Comparison of ENCODE assay signal across 30 cellular contexts in the genomic region with DNA sequence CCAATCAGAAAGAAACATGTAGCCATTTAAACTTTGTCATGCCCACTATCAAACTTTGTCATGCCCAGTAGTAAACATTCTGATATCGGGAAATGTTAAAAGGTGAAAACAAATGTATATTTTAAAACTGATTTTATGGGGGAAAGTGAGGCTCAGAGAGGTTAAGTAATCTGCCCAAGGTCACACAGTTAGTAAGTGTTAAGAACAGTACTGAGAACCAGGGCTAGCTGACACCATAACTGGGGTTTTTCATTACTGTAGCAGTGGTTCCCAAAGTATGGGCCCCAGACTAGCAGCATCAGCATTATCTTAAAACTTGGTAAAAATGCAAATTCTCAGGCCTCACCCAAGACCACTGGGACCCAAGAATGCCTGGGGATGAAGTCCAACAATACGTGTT. TPM values are rescaled to one million over a fixed set of nuclear protein-coding genes. Genes with fewer than 3 reads are reported as not detected.
"Had no signal": no experiment of that assay in that cellular context is flagged by ENCODE, and none has a peak within 500 bp of the region (broad histone marks: within the 10 kb centered on the region; RNA-seq: fewer than 3 reads in every experiment).

No MANE protein-coding gene starts in this region.

- H3K4me1 ChIP-seq: colonic mucosa, esophagus muscularis mucosa, foreskin keratinocyte, gastrocnemius medialis, gastroesophageal sphincter, heart left ventricle, heart right ventricle had no signal

- H3K9me3 ChIP-seq: colonic mucosa, esophagus muscularis mucosa, esophagus squamous epithelium, gastrocnemius medialis, gastroesophageal sphincter, heart left ventricle, heart right ventricle had no signal

- H3K27ac ChIP-seq: colonic mucosa, coronary artery, dorsolateral prefrontal cortex, epithelial cell of prostate, esophagus muscularis mucosa, foreskin keratinocyte, gastrocnemius medialis, gastroesophageal sphincter, heart left ventricle, heart right ventricle had no signal

- H3K4me3 Mint-ChIP-seq: dendritic cell treated with granulocyte-macrophage colony-stimulating factor and Interleukin-4, amounts not matched to agents 40 ng/mL and 50 ng/mL, for 4 days; effector memory CD8-positive, alpha-beta T cell; endodermal cell had no signal

- H3K4me3 ChIP-seq: colonic mucosa, coronary artery, dorsolateral prefrontal cortex, esophagus muscularis mucosa, esophagus squamous epithelium, gastrocnemius medialis, gastroesophageal sphincter, heart left ventricle, heart right ventricle had no signal

- H3K36me3 ChIP-seq: colonic mucosa, esophagus squamous epithelium, gastrocnemius medialis, gastroesophageal sphincter, heart left ventricle, heart right ventricle had no signal

- DNase-seq: colonic mucosa; cortex of kidney; dermis blood vessel endothelial cell; dorsolateral prefrontal cortex; effector CD4-positive, alpha-beta T cell; effector CD8-positive, alpha-beta T cell; effector memory CD4-positive, alpha-beta T cell; effector memory CD8-positive, alpha-beta T cell; endodermal cell; erythroblast; esophagus squamous epithelium; foreskin fibroblast; foreskin keratinocyte; foreskin melanocyte; gastrocnemius medialis; glutamatergic neuron; head of caudate nucleus; heart left ventricle; heart right ventricle had no signal

- H3K27ac Mint-ChIP-seq: dendritic cell treated with granulocyte-macrophage colony-stimulating factor and Interleukin-4, amounts not matched to agents 40 ng/mL and 50 ng/mL, for 4 days; effector memory CD8-positive, alpha-beta T cell; endodermal cell had no signal

- H3K9me3 Mint-ChIP-seq: dendritic cell treated with granulocyte-macrophage colony-stimulating factor and Interleukin-4, amounts not matched to agents 40 ng/mL and 50 ng/mL, for 4 days; effector memory CD8-positive, alpha-beta T cell; endodermal cell had no signal

- FAIRE-seq: colon, endometrium, endothelial cell of umbilical vein, frontal cortex had no signal

- ATAC-seq: effector memory CD8-positive, alpha-beta T cell; foreskin keratinocyte; gastrocnemius medialis; gastroesophageal sphincter; heart left ventricle; heart right ventricle had no signal

- H3K4me1 Mint-ChIP-seq: endodermal cell had no signal

- H3K27me3 ChIP-seq: colonic mucosa, dorsolateral prefrontal cortex, foreskin keratinocyte, gastrocnemius medialis, gastroesophageal sphincter had no signal

RNA-seq across cellular contexts. Expression of gene FRRS1L, which starts 9.9 kb away (rescaled TPM):
- total RNA-seq: endothelial cell of umbilical vein, esophagus mucosa, fibroblast of villous mesenchyme had no signal
- polyA plus RNA-seq: endothelial cell of umbilical vein had no signal
